13 cellular contexts compared by ENCODE assay signal in the genomic region with DNA sequence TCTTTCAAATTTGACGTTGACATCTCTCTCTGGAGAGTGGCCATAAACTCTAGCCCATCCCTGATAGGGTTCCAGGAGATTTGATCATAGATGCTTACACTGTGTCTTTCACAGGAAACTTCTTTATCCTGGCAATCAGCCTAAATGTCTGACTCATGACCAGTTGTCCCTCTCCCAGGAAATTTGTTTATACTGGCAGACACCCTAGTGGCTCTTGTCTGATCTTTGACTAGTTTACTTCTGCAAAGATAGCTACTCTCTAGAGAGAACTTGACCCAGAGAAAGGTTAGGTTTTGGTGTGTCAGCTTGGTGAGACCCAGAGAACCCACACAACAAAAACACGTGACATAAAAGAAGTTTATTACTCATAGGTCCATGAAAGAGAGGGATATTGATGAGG.
DNase-seq lines count a peak whose midpoint lies in the region; ATAC-seq and TF ChIP-seq lines count a peak whose summit lies in the region.
"Had no signal": no experiment of that assay in that cellular context is flagged by ENCODE, and none has a peak within 500 bp of the region (broad histone marks: within the 10 kb centered on the region; RNA-seq: fewer than 3 reads in every experiment).

No MANE protein-coding gene starts in this region.

- no peaks in the 10 kb centered on the region for H3K4me1 ChIP-seq in right cardiac atrium (ENCODE audit: control insufficient read depth, insufficient read depth, low read length)
- H3K4me1 ChIP-seq in aorta (ENCODE audit: control insufficient read depth in 1 of 2, insufficient read depth in 2 of 2, low read length in 2 of 2): no peaks in the 10 kb centered on the region

- no peaks in the 10 kb centered on the region for H3K9me3 Mint-ChIP-seq in endothelial cell (ENCODE audit: unreplicated experiment)

- H3K36me3 Mint-ChIP-seq in endothelial cell (ENCODE audit: low read depth, unreplicated experiment): no peaks in the 10 kb centered on the region

- no peaks in the 10 kb centered on the region for H3K27me3 Mint-ChIP-seq in endothelial cell (ENCODE audit: unreplicated experiment)

- TF ChIP-seq CTCF in fibroblast of villous mesenchyme (IDR thresholded peaks at IDR 0.05; ENCODE audit: insufficient read depth, low read depth, low read length) (no peak), endothelial cell (IDR thresholded peaks at IDR 0.05; ENCODE audit: unreplicated experiment) (no peak)

- H3K27ac ChIP-seq in right cardiac atrium (ENCODE audit: low read length) (no peak overlapping the region), aorta (ENCODE audit: low read depth in 1 of 2, low read length in 2 of 2) (no peak overlapping the region)
- H3K27ac ChIP-seq: thoracic aorta had no signal

- no peak overlapping the region for H3K27ac Mint-ChIP-seq in endothelial cell (ENCODE audit: unreplicated experiment)

- intact Hi-C loops in left ventricle myocardium superior (cut with micrococcal nuclease) (no loop called here), right cardiac atrium (cut with DNase I) (no loop called here), aorta (cut with DNase I) (no loop called here)

- H3K36me3 ChIP-seq in aorta (ENCODE audit: control insufficient read depth in 1 of 2, insufficient read depth in 2 of 2, low read length in 1 of 2): no peaks in the 10 kb centered on the region
- H3K36me3 ChIP-seq: thoracic aorta had no signal

- H3K9me3 ChIP-seq in right cardiac atrium (ENCODE audit: control insufficient read depth, low read length) (no peaks in the 10 kb centered on the region), aorta (ENCODE audit: control insufficient read depth, low read length) (peaks cover 2% of the 10 kb centered on the region)
- H3K9me3 ChIP-seq: thoracic aorta had no signal

- DNase-seq in left ventricle myocardium superior (no peak), right cardiac atrium (no peak), T1000 (lab: John Stamatoyannopoulos, UW) (peak; percentile 59), fibroblast of villous mesenchyme (ENCODE audit: low read depth) (peak; percentile 34), aorta (no peak), endothelial cell (ENCODE audit: low spot score) (no peak)
- DNase-seq: cerebellar nuclear complex, GF-D8, glutamatergic neuron, NCI-H187 treated with DMSO at 0.1 percent for 48 hours had no signal

- ATAC-seq in left ventricle myocardium superior (peak; percentile 51), right cardiac atrium (no peak), aorta (ENCODE audit: low FRiP score) (no peak), HG03097 (IDR thresholded peaks at IDR 0.05; ENCODE audit: low FRiP score, unreplicated experiment) (no peak), GM19452 (IDR thresholded peaks at IDR 0.05; ENCODE audit: unreplicated experiment) (no peak)

- H3K4me3 ChIP-seq in right cardiac atrium (ENCODE audit: low read length) (no peak overlapping the region), fibroblast of villous mesenchyme (ENCODE audit: low read depth, low read length) (no peak overlapping the region), aorta (ENCODE audit: low read length in 2 of 2) (no peak overlapping the region)
- H3K4me3 ChIP-seq: thoracic aorta had no signal

- peaks cover 14% of the 10 kb centered on the region for H3K4me1 Mint-ChIP-seq in endothelial cell (ENCODE audit: unreplicated experiment)

- no peaks in the 10 kb centered on the region for H3K27me3 ChIP-seq in right cardiac atrium (ENCODE audit: control insufficient read depth, insufficient read depth)
- H3K27me3 ChIP-seq in aorta (ENCODE audit: control insufficient read depth in 1 of 2, insufficient read depth in 2 of 2, low read length in 1 of 2): no peaks in the 10 kb centered on the region

- 31% methylated on average over 2 of the region's 2 CpGs for WGBS in right cardiac atrium
- 17 to 24% methylated on average over 2 of the region's 2 CpGs for WGBS in aorta, 2 donors

- no peak overlapping the region for H3K4me3 Mint-ChIP-seq in endothelial cell (ENCODE audit: unreplicated experiment)

Comparison
In these comparisons a context has a peak if more than half of its experiments do, and no peak if none do; other contexts are left out.
1. DNase-seq: peak in T1000 (single experiment) and fibroblast of villous mesenchyme (single experiment); none in left ventricle myocardium superior (single experiment), right cardiac atrium (0 of 3), aorta (0 of 2) and endothelial cell (single experiment).